In genomic region chr1:9733160-9733789, GRCh38 we compare ENCODE assay signal across 23 cellular contexts.
A peak's percentile ranks its signal among the peaks of the same experiment; 100 is the strongest.
DNase-seq lines count a peak whose midpoint lies in the region; ATAC-seq, FAIRE-seq and TF ChIP-seq lines count a peak whose summit lies in the region.
"Had no signal": no experiment of that assay in that cellular context is flagged by ENCODE, and none has a peak within 500 bp of the region (broad histone marks: within the 10 kb centered on the region; RNA-seq: fewer than 3 reads in every experiment).

No MANE protein-coding gene starts in this region.

- H3K9ac ChIP-seq in kidney (ENCODE audit: low read length in 2 of 2), result no peak overlapping the region

- WGBS in adrenal gland, 4 donors, result 94 to 97% (median 96%) methylated on average over 11 to 14 of the region's 14 CpGs

- peak overlapping the region; percentile 83 for H3K27ac Mint-ChIP-seq in activated CD4-positive, alpha-beta T cell treated with anti-CD3 and anti-CD28 coated beads, Interleukin-2, amount 10 ng/mL, durations not matched to agents 7 days and 5 days
- H3K27ac Mint-ChIP-seq in CD4-positive, alpha-beta T cell, result peak overlapping the region; percentile 89
- H3K27ac Mint-ChIP-seq in T-helper 17 cell, result peak overlapping the region; percentile 91
- H3K27ac Mint-ChIP-seq: brain; dendritic cell treated with granulocyte-macrophage colony-stimulating factor and Interleukin-4, amounts not matched to agents 40 ng/mL and 50 ng/mL, for 4 days had no signal

- peak overlapping the region; percentile 1 for H3K4me3 Mint-ChIP-seq in activated CD4-positive, alpha-beta T cell treated with anti-CD3 and anti-CD28 coated beads, Interleukin-2, amount 10 ng/mL, durations not matched to agents 7 days and 5 days
- H3K4me3 Mint-ChIP-seq in CD4-positive, alpha-beta T cell, result no peak overlapping the region
- H3K4me3 Mint-ChIP-seq in T-helper 17 cell, result no peak overlapping the region
- H3K4me3 Mint-ChIP-seq: brain; dendritic cell treated with granulocyte-macrophage colony-stimulating factor and Interleukin-4, amounts not matched to agents 40 ng/mL and 50 ng/mL, for 4 days; stimulated activated naive CD8-positive, alpha-beta T cell treated with anti-CD3 and anti-CD28 coated beads, Interleukin-15, amount 100 ng/mL, for 72 hours had no signal

- FAIRE-seq in kidney (lab: Jason Lieb, UNC), result no peak

- H3K9me3 Mint-ChIP-seq in activated CD4-positive, alpha-beta T cell treated with anti-CD3 and anti-CD28 coated beads, Interleukin-2, amount 10 ng/mL, durations not matched to agents 7 days and 5 days, result no peaks in the 10 kb centered on the region
- H3K9me3 Mint-ChIP-seq in CD4-positive, alpha-beta T cell, result no peaks in the 10 kb centered on the region
- H3K9me3 Mint-ChIP-seq: brain; dendritic cell treated with granulocyte-macrophage colony-stimulating factor and Interleukin-4, amounts not matched to agents 40 ng/mL and 50 ng/mL, for 4 days; H9; stimulated activated naive CD8-positive, alpha-beta T cell treated with anti-CD3 and anti-CD28 coated beads, Interleukin-15, amount 100 ng/mL, for 72 hours had no signal

- H3K4me3 ChIP-seq in kidney (ENCODE audit: low read length in 2 of 2) (no peak overlapping the region), adrenal gland (no peak overlapping the region)
- H3K4me3 ChIP-seq: gastroesophageal sphincter, mucosa of descending colon, right atrium auricular region, upper lobe of right lung had no signal

- TF ChIP-seq CTCF in CD4-positive, alpha-beta T cell (IDR thresholded peaks at IDR 0.05), result no peak
- TF ChIP-seq CTCF in kidney (IDR thresholded peaks at IDR 0.05; ENCODE audit: borderline replicate concordance, extremely low read depth, insufficient read depth) (no peak), adrenal gland (IDR thresholded peaks at IDR 0.05) (no peak)

- peaks cover 71% of the 10 kb centered on the region for H3K4me1 Mint-ChIP-seq in activated CD4-positive, alpha-beta T cell treated with anti-CD3 and anti-CD28 coated beads, Interleukin-2, amount 10 ng/mL, durations not matched to agents 7 days and 5 days
- peaks cover 64% of the 10 kb centered on the region for H3K4me1 Mint-ChIP-seq in CD4-positive, alpha-beta T cell (ENCODE audit: low read depth)
- peaks cover 33% of the 10 kb centered on the region for H3K4me1 Mint-ChIP-seq in T-helper 17 cell
- H3K4me1 Mint-ChIP-seq: brain, H9 had no signal

- H3K4me1 ChIP-seq in kidney (ENCODE audit: control insufficient read depth in 1 of 2, insufficient read depth in 1 of 2, low read depth in 1 of 2, low read length in 2 of 2) (no peaks in the 10 kb centered on the region), adrenal gland (replicated peaks in 1 of 2) (no peaks in the 10 kb centered on the region)
- H3K4me1 ChIP-seq: gastroesophageal sphincter, right atrium auricular region, upper lobe of right lung had no signal

- CTCF ChIA-PET in activated CD4-positive, alpha-beta T cell treated with anti-CD3 and anti-CD28 coated beads, Interleukin-2, amount 10 ng/mL, durations not matched to agents 7 days and 5 days (lab: Charles Lee), result interaction anchor here (0.8 to 1.8 kb wide), 7 partner anchors 12 to 106 kb away, joined by 3 to 5 read pairs (median 3); no protein-coding TSS in a partner anchor
- CTCF ChIA-PET in CD4-positive, alpha-beta T cell (lab: Charles Lee), result no interaction called here

- POLR2A ChIA-PET in activated CD4-positive, alpha-beta T cell treated with anti-CD3 and anti-CD28 coated beads, Interleukin-2, amount 10 ng/mL, durations not matched to agents 7 days and 5 days (lab: Charles Lee), result no interaction called here
- POLR2A ChIA-PET in CD4-positive, alpha-beta T cell (lab: Charles Lee), result interaction anchor here (1.0 to 1.6 kb wide), 4 partner anchors 11 to 104 kb away, joined by 3 to 4 read pairs (median 4); no protein-coding TSS in a partner anchor

- peaks cover 76% of the 10 kb centered on the region for H3K36me3 Mint-ChIP-seq in activated CD4-positive, alpha-beta T cell treated with anti-CD3 and anti-CD28 coated beads, Interleukin-2, amount 10 ng/mL, durations not matched to agents 7 days and 5 days (ENCODE audit: low read depth)
- H3K36me3 Mint-ChIP-seq in CD4-positive, alpha-beta T cell (ENCODE audit: low read depth), result peaks cover 90% of the 10 kb centered on the region
- peaks cover 7% of the 10 kb centered on the region for H3K36me3 Mint-ChIP-seq in T-helper 17 cell (ENCODE audit: low read depth)

- H3K27ac ChIP-seq in CD4-positive, alpha-beta T cell (ENCODE audit: low read depth, low read length), result no peak overlapping the region
- no peak overlapping the region for H3K27ac ChIP-seq in kidney (ENCODE audit: low read depth in 2 of 2, low read length in 2 of 2)
- no peak overlapping the region for H3K27ac ChIP-seq in adrenal gland
- H3K27ac ChIP-seq: gastroesophageal sphincter, right atrium auricular region, upper lobe of right lung had no signal

- no peak for ATAC-seq in CD4-positive, alpha-beta T cell (ENCODE audit: poor library complexity)
- ATAC-seq in T-helper 17 cell (no peak), HG03342 (IDR thresholded peaks at IDR 0.05; ENCODE audit: unreplicated experiment) (no peak)
- ATAC-seq: gastroesophageal sphincter; left colon; mucosa of descending colon; stimulated activated naive CD8-positive, alpha-beta T cell treated with anti-CD3 and anti-CD28 coated beads, Interleukin-15, amount 100 ng/mL, for 72 hours; upper lobe of right lung had no signal

- intact Hi-C loops in CD4-positive, alpha-beta T cell (cut with DNase I, micrococcal nuclease), result no loop called here
- intact Hi-C loops in kidney (cut with DNase I), result no loop called here
- intact Hi-C loops in adrenal gland (cut with DNase I), result no loop called here

- H3K36me3 ChIP-seq in kidney (ENCODE audit: control insufficient read depth in 1 of 2, insufficient read depth in 2 of 2, low read length in 2 of 2) (peaks cover 37 to 80% of the 10 kb centered on the region in 2 donors), adrenal gland (replicated peaks in 1 of 2) (peaks cover 0 to 85% of the 10 kb centered on the region in 2 donors)

- H3K27me3 ChIP-seq in CD4-positive, alpha-beta T cell (ENCODE audit: control insufficient read depth, insufficient read depth, low read length), result no peaks in the 10 kb centered on the region
- no peaks in the 10 kb centered on the region for H3K27me3 ChIP-seq in adrenal gland
- H3K27me3 ChIP-seq: gastroesophageal sphincter, right atrium auricular region, upper lobe of right lung had no signal

- no peak for TF ChIP-seq POLR2A in adrenal gland (IDR thresholded peaks at IDR 0.05)

- H3K9me3 ChIP-seq in CD4-positive, alpha-beta T cell (ENCODE audit: control insufficient read depth, low read length), result no peaks in the 10 kb centered on the region
- H3K9me3 ChIP-seq in T-helper 17 cell (ENCODE audit: control insufficient read depth, low read length, poor library complexity, severe bottlenecking), result no peaks in the 10 kb centered on the region
- no peaks in the 10 kb centered on the region for H3K9me3 ChIP-seq in kidney (ENCODE audit: control insufficient read depth in 1 of 2, low read length in 2 of 2)
- no peaks in the 10 kb centered on the region for H3K9me3 ChIP-seq in adrenal gland (replicated peaks in 1 of 3)
- H3K9me3 ChIP-seq: gastroesophageal sphincter, mucosa of descending colon, right atrium auricular region, upper lobe of right lung had no signal

- DNase-seq in activated CD4-positive, alpha-beta T cell treated with anti-CD3 and anti-CD28 coated beads, Interleukin-2, amount 10 ng/mL, durations not matched to agents 7 days and 5 days, result no peak
- no peak for DNase-seq in activated CD4-positive, alpha-beta T cell treated with anti-CD3 and anti-CD28 coated beads for 48 hours
- DNase-seq in CD4-positive, alpha-beta T cell, result no peak
- DNase-seq in T-helper 17 cell, result no peak
- DNase-seq in kidney, result peak; percentile 61
- no peak for DNase-seq in DMS153 (lab: John Stamatoyannopoulos, UW)
- DNase-seq in adrenal gland, result no peak
- DNase-seq: EL; erythroblast; H9; left colon; NCI-H2029; NCI-H446 treated with DMSO at 0.1 percent for 48 hours; NK-92 treated with Interleukin-12 subunit alpha and Interleukin-12 subunit beta, amount 100 ng/mL, for 24 hours; stimulated activated CD4-positive, alpha-beta T cell treated with anti-CD3 and anti-CD28 coated beads, Interleukin-15, amount 100 ng/mL, for 24 hours; upper lobe of right lung had no signal

- no peaks in the 10 kb centered on the region for H3K27me3 Mint-ChIP-seq in activated CD4-positive, alpha-beta T cell treated with anti-CD3 and anti-CD28 coated beads, Interleukin-2, amount 10 ng/mL, durations not matched to agents 7 days and 5 days
- H3K27me3 Mint-ChIP-seq in CD4-positive, alpha-beta T cell, result no peaks in the 10 kb centered on the region
- no peaks in the 10 kb centered on the region for H3K27me3 Mint-ChIP-seq in T-helper 17 cell
- H3K27me3 Mint-ChIP-seq: dendritic cell treated with granulocyte-macrophage colony-stimulating factor and Interleukin-4, amounts not matched to agents 40 ng/mL and 50 ng/mL, for 4 days; stimulated activated naive CD8-positive, alpha-beta T cell treated with anti-CD3 and anti-CD28 coated beads, Interleukin-15, amount 100 ng/mL, for 72 hours had no signal
